Comparison of ENCODE assay signal across 20 cellular contexts in the genomic region with DNA sequence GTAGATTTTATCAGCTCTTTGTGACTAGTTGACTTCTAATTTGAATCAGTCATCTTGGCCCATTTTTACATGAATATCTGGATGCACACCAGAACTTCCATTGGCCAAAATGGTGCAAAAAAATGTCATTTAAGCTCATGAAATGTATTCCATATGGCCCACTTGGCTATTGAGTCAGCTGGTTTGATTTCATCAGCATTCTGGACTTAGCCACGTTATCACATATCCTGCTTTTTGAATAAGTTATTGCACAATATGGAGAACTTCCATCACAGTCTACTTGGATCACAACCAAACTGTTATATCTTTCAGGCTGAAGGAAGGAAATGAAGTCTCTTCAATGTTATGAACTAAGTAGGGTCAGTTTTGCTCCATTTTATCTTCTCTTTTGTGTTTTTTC.
DNase-seq lines count a peak whose midpoint lies in the region; ATAC-seq and TF ChIP-seq lines count a peak whose summit lies in the region.
"Had no signal": no experiment of that assay in that cellular context is flagged by ENCODE, and none has a peak within 500 bp of the region (broad histone marks: within the 10 kb centered on the region; RNA-seq: fewer than 3 reads in every experiment).

No MANE protein-coding gene starts in this region.

- ATAC-seq in sciatic nerve (peak; percentile 46), HG03108 (IDR thresholded peaks at IDR 0.05; ENCODE audit: unreplicated experiment) (no peak)
- ATAC-seq: activated CD4-positive, CD25-positive, alpha-beta regulatory T cell treated with anti-CD3 and anti-CD28 coated beads, Interleukin-2, amount 50 U/mL, for 24 hours; foreskin keratinocyte; GM12878 had no signal

- H3K4me1 ChIP-seq in breast epithelium, result no peaks in the 10 kb centered on the region
- H3K4me1 ChIP-seq: ascending aorta, foreskin keratinocyte, stomach had no signal

- no peaks in the 10 kb centered on the region for H3K9me3 ChIP-seq in breast epithelium
- H3K9me3 ChIP-seq: ascending aorta, stomach had no signal

- DNase-seq in MCF 10A (ENCODE audit: unreplicated experiment) (peak; percentile 30), breast epithelium (ENCODE audit: low spot score in 2 of 2) (no peak), amniotic stem cell (lab: John Stamatoyannopoulos, UW) (peak; percentile 65), fibroblast of mammary gland (ENCODE audit: low read depth) (peak; percentile 94), sciatic nerve (ENCODE audit: low spot score) (no peak), glutamatergic neuron (no peak), SIG-M5 treated with dmso at 0.1 percent for 504 hours (lab: John Stamatoyannopoulos, UW; ENCODE audit: unreplicated experiment) (no peak)
- DNase-seq: activated gamma-delta T cell, COR-L47, NCI-H1417, NCI-H2171 treated with DMSO at 0.1 percent for 48 hours, nephron progenitor cell, RPMI8226, stomach had no signal

- POLR2A ChIA-PET in MCF 10A (lab: Yijun Ruan, JAX), result interaction anchor here (0.5 kb wide), 1 partner anchor 611 kb away, joined by 4 read pairs; no protein-coding TSS in a partner anchor

- no TSS peak for BruUV-seq in MCF 10A (replicated peaks; lab: Mats Ljungman, UMichigan)

- no peaks in the 10 kb centered on the region for H3K27me3 ChIP-seq in breast epithelium
- H3K27me3 ChIP-seq: ascending aorta, foreskin keratinocyte, stomach had no signal

- H3K27ac ChIP-seq in breast epithelium, result no peak overlapping the region
- H3K27ac ChIP-seq: ascending aorta, foreskin keratinocyte, KMS-11, stomach had no signal

- H3K27me3 Mint-ChIP-seq in MCF 10A (ENCODE audit: insufficient read depth, unreplicated experiment) (no peaks in the 10 kb centered on the region), glutamatergic neuron (ENCODE audit: unreplicated experiment) (no peaks in the 10 kb centered on the region)

- H3K36me3 ChIP-seq in breast epithelium, result no peaks in the 10 kb centered on the region
- H3K36me3 ChIP-seq: ascending aorta, stomach had no signal

- H3K4me3 Mint-ChIP-seq in MCF 10A (ENCODE audit: unreplicated experiment) (no peak overlapping the region), glutamatergic neuron (ENCODE audit: unreplicated experiment) (no peak overlapping the region)
- H3K4me3 Mint-ChIP-seq: nephron progenitor cell had no signal

- TF ChIP-seq CTCF in MCF 10A (IDR thresholded peaks at IDR 0.05; ENCODE audit: unreplicated experiment) (no peak), breast epithelium (IDR thresholded peaks at IDR 0.05) (no peak), fibroblast of mammary gland (conservative IDR thresholded peaks at IDR 0.05; ENCODE audit: control insufficient read depth, insufficient read depth, low read depth, low read length) (no peak), glutamatergic neuron (IDR thresholded peaks at IDR 0.05; ENCODE audit: partially characterized antibody, unreplicated experiment) (no peak)

- intact Hi-C loops in MCF 10A (cut with micrococcal nuclease) (no loop called here), breast epithelium (cut with DNase I; ENCODE audit: low total_unique reads) (no loop called here), sciatic nerve (cut with DNase I) (no loop called here)

- H3K9me3 Mint-ChIP-seq in MCF 10A (ENCODE audit: unreplicated experiment) (peaks cover 9% of the 10 kb centered on the region), glutamatergic neuron (ENCODE audit: unreplicated experiment) (no peaks in the 10 kb centered on the region)
- H3K9me3 Mint-ChIP-seq: nephron progenitor cell had no signal

- no peak for TF ChIP-seq POLR2A in breast epithelium (IDR thresholded peaks at IDR 0.05)

- peaks cover 6% of the 10 kb centered on the region for H3K4me1 Mint-ChIP-seq in MCF 10A (ENCODE audit: insufficient read depth, unreplicated experiment)
- H3K4me1 Mint-ChIP-seq in glutamatergic neuron (ENCODE audit: low read depth, unreplicated experiment), result peaks cover 6% of the 10 kb centered on the region
- H3K4me1 Mint-ChIP-seq: nephron progenitor cell had no signal

- H3K4me3 ChIP-seq in breast epithelium (no peak overlapping the region), fibroblast of mammary gland (ENCODE audit: control insufficient read depth, low read depth, low read length) (no peak overlapping the region)
- H3K4me3 ChIP-seq: ascending aorta, GM12878, stomach had no signal

- CTCF ChIA-PET in MCF 10A (lab: Yijun Ruan, JAX), result interaction anchor here (0.6 to 0.9 kb wide), 3 partner anchors 9 to 332 kb away, joined by 3 to 6 read pairs (median 3); no protein-coding TSS in a partner anchor

- H3K27ac Mint-ChIP-seq in MCF 10A (ENCODE audit: low read depth, unreplicated experiment), result no peak overlapping the region
- no peak overlapping the region for H3K27ac Mint-ChIP-seq in glutamatergic neuron (ENCODE audit: unreplicated experiment)
- H3K27ac Mint-ChIP-seq: nephron progenitor cell had no signal

- H3K36me3 Mint-ChIP-seq in MCF 10A (ENCODE audit: insufficient read depth, unreplicated experiment), result no peaks in the 10 kb centered on the region
- H3K36me3 Mint-ChIP-seq in glutamatergic neuron (ENCODE audit: unreplicated experiment), result no peaks in the 10 kb centered on the region

Comparison
In these comparisons a context has a peak if more than half of its experiments do, and no peak if none do; other contexts are left out.
1. DNase-seq: peak in MCF 10A (single experiment), amniotic stem cell (single experiment) and fibroblast of mammary gland (single experiment); none in breast epithelium (0 of 2), sciatic nerve (single experiment), glutamatergic neuron (single experiment) and SIG-M5 treated with dmso at 0.1 percent for 504 hours (single experiment).